Comparison of ENCODE assay signal across 9 cellular contexts in genomic region chr1:156583821-156584622, GRCh38. TPM values are rescaled to one million over a fixed set of nuclear protein-coding genes. Genes with fewer than 3 reads are reported as not detected.
DNase-seq lines count a peak whose midpoint lies in the region; ATAC-seq, FAIRE-seq and TF ChIP-seq lines count a peak whose summit lies in the region.
"Had no signal": no experiment of that assay in that cellular context is flagged by ENCODE, and none has a peak within 500 bp of the region (broad histone marks: within the 10 kb centered on the region; RNA-seq: fewer than 3 reads in every experiment).

No MANE protein-coding gene starts in this region.

- H3K9ac ChIP-seq in endothelial cell of umbilical vein (replicated peaks; ENCODE audit: extremely low read depth, insufficient read depth, low read length) = no peak overlapping the region

- POLR2A ChIA-PET in endothelial cell of umbilical vein (lab: Charles Lee) = no interaction called here

- dilution Hi-C loops in endothelial cell of umbilical vein (cut with MboI; ENCODE audit: extremely low pct_ligation_motif_present, low sequenced_read_pairs) = no loop called here

- peak overlapping the region; percentile 82 for H3K4me3 Mint-ChIP-seq in activated CD8-positive, alpha-beta memory T cell treated with anti-CD3 and anti-CD28 coated beads, Interleukin-2, amount 10 ng/mL, durations not matched to agents 7 days and 5 days
- H3K4me3 Mint-ChIP-seq: T-helper 1 cell treated with Interleukin-12 subunit alpha and Interleukin-12 subunit beta and Interleukin-4 antibody, amounts not matched to agents 30 μg/mL and 1 μg/mL, for 36 hours had no signal

- no peak overlapping the region for H3K4me2 ChIP-seq in endothelial cell of umbilical vein (ENCODE audit: insufficient read depth, low read length)

- H3K79me2 ChIP-seq in endothelial cell of umbilical vein (ENCODE audit: control insufficient read depth, insufficient read depth, low read length) = no peaks in the 10 kb centered on the region

- no peaks in the 10 kb centered on the region for H3K36me3 ChIP-seq in endothelial cell of umbilical vein (ENCODE audit: control insufficient read depth in 2 of 2, extremely low read depth in 1 of 2, insufficient read depth in 2 of 2, low read length in 2 of 2)

- peak; percentile 99 for FAIRE-seq in endothelial cell of umbilical vein (lab: Jason Lieb, UNC)

- H2AFZ ChIP-seq in endothelial cell of umbilical vein (ENCODE audit: low read depth, low read length) = no peak overlapping the region

- no peaks in the 10 kb centered on the region for H3K27me3 ChIP-seq in endothelial cell of umbilical vein (ENCODE audit: control insufficient read depth in 2 of 2, insufficient read depth in 2 of 2, low read length in 2 of 2)

- H3K4me1 Mint-ChIP-seq in activated CD8-positive, alpha-beta memory T cell treated with anti-CD3 and anti-CD28 coated beads, Interleukin-2, amount 10 ng/mL, durations not matched to agents 7 days and 5 days = peaks cover 22% of the 10 kb centered on the region

- CTCF ChIA-PET in activated CD8-positive, alpha-beta memory T cell treated with anti-CD3 and anti-CD28 coated beads, Interleukin-2, amount 10 ng/mL, durations not matched to agents 7 days and 5 days (lab: Charles Lee) = interaction anchor here (1.0 to 3.6 kb wide), 7 partner anchors 9 to 103 kb away, joined by 3 to 30 read pairs (median 9); partner anchors contain the start of gene GPATCH4
- CTCF ChIA-PET in endothelial cell of umbilical vein (lab: Charles Lee) = interaction anchor here (2.0 to 9.3 kb wide), 2 partner anchors 24 to 28 kb away, joined by 6 to 104 read pairs; no protein-coding TSS in a partner anchor

- H3K27ac ChIP-seq in endothelial cell of umbilical vein (ENCODE audit: insufficient read depth, low read depth, low read length) = no peak overlapping the region

- H3K4me3 ChIP-seq in endothelial cell of umbilical vein (replicated peaks in 1 of 3; ENCODE audit: insufficient read depth in 1 of 3, low read depth in 1 of 3, low read length in 3 of 3) = no peak overlapping the region

- peak; percentile 68 to 90 for TF ChIP-seq CTCF in endothelial cell of umbilical vein (IDR thresholded peaks at IDR 0.05; ENCODE audit: extremely low read depth in 1 of 2, insufficient read depth in 1 of 2, low read depth in 1 of 2, low read length in 2 of 2)

- H3K9me1 ChIP-seq in endothelial cell of umbilical vein (replicated peaks; ENCODE audit: control insufficient read depth, extremely low read depth, insufficient read depth, low read length) = no peaks in the 10 kb centered on the region

- no peaks in the 10 kb centered on the region for H3K4me1 ChIP-seq in endothelial cell of umbilical vein (ENCODE audit: control insufficient read depth, extremely low read depth, insufficient read depth, low read length)

- peak; percentile 75 for DNase-seq in COLO668 (lab: John Stamatoyannopoulos, UW; ENCODE audit: unreplicated experiment)
- peak; percentile 54 for DNase-seq in HuH-7.5 (ENCODE audit: low spot score)
- peak; percentile 57 for DNase-seq in NOMO-1 treated with dmso at 0.1 percent for 144 hours (lab: John Stamatoyannopoulos, UW; ENCODE audit: unreplicated experiment)
- peak; percentile 86 for DNase-seq in activated CD8-positive, alpha-beta memory T cell treated with anti-CD3 and anti-CD28 coated beads, Interleukin-2, amount 10 ng/mL, durations not matched to agents 7 days and 5 days
- DNase-seq in endothelial cell of umbilical vein (ENCODE audit: low read depth, low spot score) = peak; percentile 82
- peak; percentile 80 for DNase-seq in myocyte (ENCODE audit: low read depth)
- peak; percentile 16 to 75 (median 64) for DNase-seq in stimulated activated naive CD4-positive, alpha-beta T cell (lab: John Stamatoyannopoulos, UW)

- peak; percentile 35 for ATAC-seq in activated CD8-positive, alpha-beta memory T cell treated with anti-CD3 and anti-CD28 coated beads, Interleukin-2, amount 10 ng/mL, durations not matched to agents 7 days and 5 days
- ATAC-seq in GM21529 (IDR thresholded peaks at IDR 0.05; ENCODE audit: unreplicated experiment) = no peak

- no peak overlapping the region for H3K27ac Mint-ChIP-seq in activated CD8-positive, alpha-beta memory T cell treated with anti-CD3 and anti-CD28 coated beads, Interleukin-2, amount 10 ng/mL, durations not matched to agents 7 days and 5 days
- H3K27ac Mint-ChIP-seq: T-helper 1 cell treated with Interleukin-12 subunit alpha and Interleukin-12 subunit beta and Interleukin-4 antibody, amounts not matched to agents 30 μg/mL and 1 μg/mL, for 36 hours had no signal

- TF ChIP-seq POLR2A in endothelial cell of umbilical vein (IDR thresholded peaks at IDR 0.05; ENCODE audit: low read depth, low read length) = no peak

- no peaks in the 10 kb centered on the region for H4K20me1 ChIP-seq in endothelial cell of umbilical vein (replicated peaks; ENCODE audit: control insufficient read depth, extremely low read depth, insufficient read depth, low read length)

- H3K36me3 Mint-ChIP-seq in activated CD8-positive, alpha-beta memory T cell treated with anti-CD3 and anti-CD28 coated beads, Interleukin-2, amount 10 ng/mL, durations not matched to agents 7 days and 5 days = no peaks in the 10 kb centered on the region

- H3K27me3 Mint-ChIP-seq in activated CD8-positive, alpha-beta memory T cell treated with anti-CD3 and anti-CD28 coated beads, Interleukin-2, amount 10 ng/mL, durations not matched to agents 7 days and 5 days = no peaks in the 10 kb centered on the region

- H3K9me3 Mint-ChIP-seq in activated CD8-positive, alpha-beta memory T cell treated with anti-CD3 and anti-CD28 coated beads, Interleukin-2, amount 10 ng/mL, durations not matched to agents 7 days and 5 days (ENCODE audit: low read depth) = no peaks in the 10 kb centered on the region
- H3K9me3 Mint-ChIP-seq: T-helper 1 cell treated with Interleukin-12 subunit alpha and Interleukin-12 subunit beta and Interleukin-4 antibody, amounts not matched to agents 30 μg/mL and 1 μg/mL, for 36 hours had no signal

- intact Hi-C loops in endothelial cell of umbilical vein (cut with micrococcal nuclease) = loop anchor here (1.0 to 2.0 kb wide), 3 partner anchors 17 to 73 kb away; partner anchors contain the start of gene GPATCH4

- BruUV-seq in endothelial cell of umbilical vein (replicated peaks; lab: Mats Ljungman, UMichigan) = no TSS peak

- no peaks in the 10 kb centered on the region for H3K9me3 ChIP-seq in endothelial cell of umbilical vein (replicated peaks; ENCODE audit: control insufficient read depth, insufficient read depth, low read length)

RNA-seq across cellular contexts. Expression of gene TTC24, which starts 4.5 kb away (rescaled TPM):
- 10 to 100 TPM; 12.6 to 16.9 TPM for total RNA-seq in activated CD8-positive, alpha-beta memory T cell treated with anti-CD3 and anti-CD28 coated beads, Interleukin-2, amount 10 ng/mL, durations not matched to agents 7 days and 5 days
- total RNA-seq in endothelial cell of umbilical vein (not detected in 2 replicates), myocyte (0.19 TPM in 1 of 2 replicates, not detected in the other)
- not detected in 2 replicates for polyA plus RNA-seq in endothelial cell of umbilical vein
- polyA plus RNA-seq in endothelial cell of umbilical vein (2011; cell fraction: cytosol; rRNA removed) = not detected in 2 replicates
- not detected in 2 replicates for polyA plus RNA-seq in endothelial cell of umbilical vein (2011; cell fraction: nucleus; rRNA removed)
- polyA plus RNA-seq in endothelial cell of umbilical vein (2012) = not detected in 2 replicates
- polyA minus RNA-seq in endothelial cell of umbilical vein = not detected in 2 replicates
- polyA minus RNA-seq in endothelial cell of umbilical vein (2011; cell fraction: cytosol; rRNA and poly(A)+ RNA removed) = not detected
- not detected in 2 replicates for polyA minus RNA-seq in endothelial cell of umbilical vein (2011; cell fraction: nucleus; rRNA and poly(A)+ RNA removed)
- polyA plus RNA-seq in myocyte (2012) = 0.24 TPM

RNA-seq across cellular contexts. Expression of gene NAXE, which starts 7.6 kb away (rescaled TPM):
- total RNA-seq in activated CD8-positive, alpha-beta memory T cell treated with anti-CD3 and anti-CD28 coated beads, Interleukin-2, amount 10 ng/mL, durations not matched to agents 7 days and 5 days = 10 to 100 TPM; 62.7 to 66.6 TPM
- total RNA-seq in endothelial cell of umbilical vein = 74.0 and 76.2 TPM in 2 replicates
- 187 and 210 TPM in 2 replicates for polyA plus RNA-seq in endothelial cell of umbilical vein
- 143 and 154 TPM in 2 replicates for polyA plus RNA-seq in endothelial cell of umbilical vein (2011; cell fraction: cytosol; rRNA removed)
- polyA plus RNA-seq in endothelial cell of umbilical vein (2011; cell fraction: nucleus; rRNA removed) = 62.0 and 82.1 TPM in 2 replicates
- 90.9 and 109 TPM in 2 replicates for polyA plus RNA-seq in endothelial cell of umbilical vein (2012)
- 97.8 and 109 TPM in 2 replicates for polyA minus RNA-seq in endothelial cell of umbilical vein
- polyA minus RNA-seq in endothelial cell of umbilical vein (2011; cell fraction: cytosol; rRNA and poly(A)+ RNA removed) = 91.6 TPM
- 26.3 and 33.7 TPM in 2 replicates for polyA minus RNA-seq in endothelial cell of umbilical vein (2011; cell fraction: nucleus; rRNA and poly(A)+ RNA removed)
- total RNA-seq in myocyte = 51.9 and 55.3 TPM in 2 replicates
- polyA plus RNA-seq in myocyte (2012) = 81.4 TPM

RNA-seq across cellular contexts. Expression of gene IQGAP3, which starts 11.7 kb away (rescaled TPM):
- total RNA-seq in activated CD8-positive, alpha-beta memory T cell treated with anti-CD3 and anti-CD28 coated beads, Interleukin-2, amount 10 ng/mL, durations not matched to agents 7 days and 5 days = 10 to 100 TPM; 24.3 to 31.3 TPM
- total RNA-seq in endothelial cell of umbilical vein (48.6 and 60.7 TPM in 2 replicates), myocyte (0.24 and 0.52 TPM in 2 replicates)
- polyA plus RNA-seq in endothelial cell of umbilical vein = 28.3 and 30.2 TPM in 2 replicates
- 17.1 and 17.2 TPM in 2 replicates for polyA plus RNA-seq in endothelial cell of umbilical vein (2011; cell fraction: cytosol; rRNA removed)
- polyA plus RNA-seq in endothelial cell of umbilical vein (2011; cell fraction: nucleus; rRNA removed) = 198 and 249 TPM in 2 replicates
- polyA plus RNA-seq in endothelial cell of umbilical vein (2012) = 9.9 and 15.9 TPM in 2 replicates
- 47.2 and 48.6 TPM in 2 replicates for polyA minus RNA-seq in endothelial cell of umbilical vein
- polyA minus RNA-seq in endothelial cell of umbilical vein (2011; cell fraction: cytosol; rRNA and poly(A)+ RNA removed) = 18.8 TPM
- polyA minus RNA-seq in endothelial cell of umbilical vein (2011; cell fraction: nucleus; rRNA and poly(A)+ RNA removed) = 41.1 and 61.1 TPM in 2 replicates
- polyA plus RNA-seq in myocyte (2012) = 0.23 TPM

RNA-seq across cellular contexts. Expression of gene GPATCH4, which starts 17.3 kb away (rescaled TPM):
- 10 to 100 TPM; 40.5 to 50.9 TPM for total RNA-seq in activated CD8-positive, alpha-beta memory T cell treated with anti-CD3 and anti-CD28 coated beads, Interleukin-2, amount 10 ng/mL, durations not matched to agents 7 days and 5 days
- total RNA-seq in endothelial cell of umbilical vein (29.2 and 32.0 TPM in 2 replicates), myocyte (23.4 and 29.6 TPM in 2 replicates)
- polyA plus RNA-seq in endothelial cell of umbilical vein = 15.5 and 22.4 TPM in 2 replicates
- 30.0 and 42.1 TPM in 2 replicates for polyA plus RNA-seq in endothelial cell of umbilical vein (2011; cell fraction: cytosol; rRNA removed)
- polyA plus RNA-seq in endothelial cell of umbilical vein (2011; cell fraction: nucleus; rRNA removed) = 46.6 and 52.0 TPM in 2 replicates
- 39.0 and 64.5 TPM in 2 replicates for polyA plus RNA-seq in endothelial cell of umbilical vein (2012)
- 38.2 and 48.0 TPM in 2 replicates for polyA minus RNA-seq in endothelial cell of umbilical vein
- polyA minus RNA-seq in endothelial cell of umbilical vein (2011; cell fraction: cytosol; rRNA and poly(A)+ RNA removed) = 37.6 TPM
- polyA minus RNA-seq in endothelial cell of umbilical vein (2011; cell fraction: nucleus; rRNA and poly(A)+ RNA removed) = 26.2 and 46.5 TPM in 2 replicates
- polyA plus RNA-seq in myocyte (2012) = 26.1 TPM

RNA-seq across cellular contexts. Expression of gene HAPLN2, which starts 35.2 kb away (rescaled TPM):
- not detected for total RNA-seq in activated CD8-positive, alpha-beta memory T cell treated with anti-CD3 and anti-CD28 coated beads, Interleukin-2, amount 10 ng/mL, durations not matched to agents 7 days and 5 days
- total RNA-seq in endothelial cell of umbilical vein (not detected in 2 replicates), myocyte (not detected in 2 replicates)
- 0.14 TPM in 1 of 2 replicates, not detected in the other for polyA plus RNA-seq in endothelial cell of umbilical vein
- not detected in 2 replicates for polyA plus RNA-seq in endothelial cell of umbilical vein (2011; cell fraction: cytosol; rRNA removed)
- polyA plus RNA-seq in endothelial cell of umbilical vein (2011; cell fraction: nucleus; rRNA removed) = 0.68 and 0.70 TPM in 2 replicates
- polyA plus RNA-seq in endothelial cell of umbilical vein (2012) = not detected in 2 replicates
- not detected in 2 replicates for polyA minus RNA-seq in endothelial cell of umbilical vein
- polyA minus RNA-seq in endothelial cell of umbilical vein (2011; cell fraction: cytosol; rRNA and poly(A)+ RNA removed) = not detected
- not detected in 2 replicates for polyA minus RNA-seq in endothelial cell of umbilical vein (2011; cell fraction: nucleus; rRNA and poly(A)+ RNA removed)
- polyA plus RNA-seq in myocyte (2012) = 0.14 TPM

Comparison
In these comparisons a context has a peak if more than half of its experiments do, and no peak if none do; other contexts are left out.
1. RNA of gene TTC24, which starts 4.5 kb away (total RNA-seq): 12.6 to 16.9 TPM in activated CD8-positive, alpha-beta memory T cell treated with anti-CD3 and anti-CD28 coated beads, Interleukin-2, amount 10 ng/mL, durations not matched to agents 7 days and 5 days; 0.19 TPM in myocyte and not detected in endothelial cell of umbilical vein; every median in the first group is over 10 times any median in the second.
2. RNA of gene IQGAP3, which starts 11.7 kb away (total RNA-seq): 48.6 to 60.7 TPM in endothelial cell of umbilical vein and 24.3 to 31.3 TPM in activated CD8-positive, alpha-beta memory T cell treated with anti-CD3 and anti-CD28 coated beads, Interleukin-2, amount 10 ng/mL, durations not matched to agents 7 days and 5 days; 0.24 to 0.52 TPM in myocyte; every median in the first group is over 10 times any median in the second.
3. Peak in every context shown above with its lines, with median percentiles within 50 percentile points of each other: DNase-seq.